In the genomic region with DNA sequence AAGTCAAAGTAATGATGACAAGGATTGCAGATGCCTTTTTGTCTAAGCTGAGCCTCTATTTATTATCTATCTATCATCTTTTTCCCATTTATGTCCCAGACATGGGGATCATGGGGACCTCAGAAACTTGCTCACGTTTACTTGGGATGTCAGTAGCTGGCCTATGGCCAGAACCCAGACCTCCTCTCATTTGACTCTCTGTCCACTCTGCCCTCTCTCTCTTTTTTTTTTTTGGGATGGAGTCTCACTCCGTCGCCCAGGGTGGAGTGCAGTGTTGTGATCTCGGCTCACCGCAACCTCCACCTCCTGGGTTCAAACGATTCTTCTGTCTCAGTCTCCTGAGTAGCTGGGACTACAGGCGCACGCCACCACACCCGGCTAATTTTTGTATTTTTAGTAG, we compare ENCODE assay signal across 10 cellular contexts. TPM values are rescaled to one million over a fixed set of nuclear protein-coding genes. Genes with fewer than 3 reads are reported as not detected.
DNase-seq lines count a peak whose midpoint lies in the region; ATAC-seq and TF ChIP-seq lines count a peak whose summit lies in the region.
"Had no signal": no experiment of that assay in that cellular context is flagged by ENCODE, and none has a peak within 500 bp of the region (broad histone marks: within the 10 kb centered on the region; RNA-seq: fewer than 3 reads in every experiment).

No MANE protein-coding gene starts in this region.

- WGBS in heart right ventricle, 2 donors, result 59 to 61% methylated on average over 9 of the region's 9 CpGs

- peak overlapping the region in 5 of 10 donors; percentile 6 to 97 (median 82) for H3K4me3 ChIP-seq in heart right ventricle
- no peak overlapping the region for H3K4me3 ChIP-seq in coronary artery
- H3K4me3 ChIP-seq in uterus, result no peak overlapping the region

- H3K9me3 ChIP-seq in heart right ventricle, result no peaks in the 10 kb centered on the region
- H3K9me3 ChIP-seq in uterus, result no peaks in the 10 kb centered on the region

- POLR2A ChIA-PET in naive thymus-derived CD8-positive, alpha-beta T cell (lab: Charles Lee), result interaction anchor here (0.7 to 16.8 kb wide), 6 partner anchors 7 to 96 kb away, joined by 3 to 359 read pairs (median 6); no protein-coding TSS in a partner anchor

- TF ChIP-seq CTCF in heart right ventricle (IDR thresholded peaks at IDR 0.05) (no peak), coronary artery (IDR thresholded peaks at IDR 0.05) (no peak), uterus (IDR thresholded peaks at IDR 0.05) (no peak)

- H3K4me1 Mint-ChIP-seq in naive thymus-derived CD8-positive, alpha-beta T cell, result peaks cover 31 to 63% (median 56%) of the 10 kb centered on the region in 4 donors

- DNase-seq in heart right ventricle, result no peak
- DNase-seq in cardiac septum (ENCODE audit: low spot score), result no peak
- DNase-seq in coronary artery (ENCODE audit: low spot score), result no peak
- DNase-seq in naive thymus-derived CD8-positive, alpha-beta T cell, result no peak
- DNase-seq in uterus, result no peak
- no peak for DNase-seq in NCI-H1048 (lab: John Stamatoyannopoulos, UW)
- DNase-seq in COR-L47 (lab: John Stamatoyannopoulos, UW), result no peak
- DNase-seq: activated naive CD4-positive, alpha-beta T cell treated with anti-CD3 and anti-CD28 coated beads, Interleukin-2, amount 50 U/mL, for 16 hours; T-helper 9 cell had no signal

- H3K4me1 ChIP-seq in heart right ventricle (peaks cover 7 to 65% (median 43%) of the 10 kb centered on the region in 9 donors), uterus (peaks cover 0 to under 1% of the 10 kb centered on the region in 2 donors)

- H3K36me3 ChIP-seq in heart right ventricle (peaks cover 0 to 9% (median 0%) of the 10 kb centered on the region in 9 donors), uterus (no peaks in the 10 kb centered on the region)

- no peaks in the 10 kb centered on the region for H3K9me3 Mint-ChIP-seq in naive thymus-derived CD8-positive, alpha-beta T cell

- H3K27ac Mint-ChIP-seq in naive thymus-derived CD8-positive, alpha-beta T cell, result peak overlapping the region in 7 of 10 donors; percentile 9 to 86 (median 66)

- intact Hi-C loops in heart right ventricle (cut with DNase I) (no loop called here), cardiac septum (cut with DNase I) (loop anchor here (2.0 kb wide), 1 partner anchor 14 kb away; no protein-coding TSS in a partner anchor), uterus (cut with DNase I; ENCODE audit: low total_unique reads) (no loop called here)

- H3K4me3 Mint-ChIP-seq in naive thymus-derived CD8-positive, alpha-beta T cell, result peak overlapping the region in 8 of 10 donors; percentile 28 to 62 (median 60)

- ATAC-seq in heart right ventricle (no peak), GM19397 (IDR thresholded peaks at IDR 0.05; ENCODE audit: unreplicated experiment) (no peak)
- no peak for ATAC-seq in naive thymus-derived CD8-positive, alpha-beta T cell

- H3K36me3 Mint-ChIP-seq in naive thymus-derived CD8-positive, alpha-beta T cell, result no peaks in the 10 kb centered on the region

- peaks cover 0 to 4% (median 0%) of the 10 kb centered on the region in 5 donors for H3K27me3 Mint-ChIP-seq in naive thymus-derived CD8-positive, alpha-beta T cell

- peaks cover 0 to 13% (median 0%) of the 10 kb centered on the region in 7 donors for H3K27me3 ChIP-seq in heart right ventricle
- no peaks in the 10 kb centered on the region for H3K27me3 ChIP-seq in uterus

- H3K27ac ChIP-seq in heart right ventricle (peak overlapping the region; percentile 90 to 99 (median 95)), coronary artery (peak overlapping the region; percentile 94), uterus (peak overlapping the region; percentile 82 to 90)

- no peak for TF ChIP-seq POLR2A in uterus (IDR thresholded peaks at IDR 0.05)

RNA-seq across cellular contexts. Expression of a gene that starts 3.7 kb away (rescaled TPM):
- 100 to 1,000 TPM in 3 of 10 donors, 10 to 100 TPM in 7; 44.7 to 148 (median 83.4) TPM for total RNA-seq in heart right ventricle
- 100 to 1,000 TPM in 1 of 2 donors, 10 to 100 TPM in 1; 73.6 to 217 TPM for polyA plus RNA-seq in heart right ventricle
- total RNA-seq in cardiac septum, result 126 TPM
- total RNA-seq in naive thymus-derived CD8-positive, alpha-beta T cell, result 10 to 100 TPM; 60.9 to 64.8 TPM
- polyA plus RNA-seq in naive thymus-derived CD8-positive, alpha-beta T cell, result 1 to 10 TPM; 2.7 to 10.0 (median 4.6) TPM
- total RNA-seq in uterus, result 100 to 1,000 TPM in 3 of 4 donors, 10 to 100 TPM in 1; 38.4 to 652 (median 260) TPM

RNA-seq across cellular contexts. Expression of a gene that starts 32.0 kb away (rescaled TPM):
- 1 to 10 TPM in 1 of 10 donors, under 1 TPM in 8, not detected in 1; 0.04 to 2.3 (median 0.17) TPM for total RNA-seq in heart right ventricle
- under 1 TPM in 1 of 2 donors, not detected in 1; 0.06 TPM for polyA plus RNA-seq in heart right ventricle
- 0.30 TPM for total RNA-seq in cardiac septum
- total RNA-seq in naive thymus-derived CD8-positive, alpha-beta T cell, result under 1 TPM; 0.10 to 0.14 TPM
- under 1 TPM in 2 of 3 donors, not detected in 1; 0.05 to 0.14 TPM for polyA plus RNA-seq in naive thymus-derived CD8-positive, alpha-beta T cell
- 1 to 10 TPM in 1 of 4 donors, under 1 TPM in 1, not detected in 2; 0.12 to 4.4 TPM for total RNA-seq in uterus
